ENCODE assay signal across 18 cellular contexts in the genomic region with DNA sequence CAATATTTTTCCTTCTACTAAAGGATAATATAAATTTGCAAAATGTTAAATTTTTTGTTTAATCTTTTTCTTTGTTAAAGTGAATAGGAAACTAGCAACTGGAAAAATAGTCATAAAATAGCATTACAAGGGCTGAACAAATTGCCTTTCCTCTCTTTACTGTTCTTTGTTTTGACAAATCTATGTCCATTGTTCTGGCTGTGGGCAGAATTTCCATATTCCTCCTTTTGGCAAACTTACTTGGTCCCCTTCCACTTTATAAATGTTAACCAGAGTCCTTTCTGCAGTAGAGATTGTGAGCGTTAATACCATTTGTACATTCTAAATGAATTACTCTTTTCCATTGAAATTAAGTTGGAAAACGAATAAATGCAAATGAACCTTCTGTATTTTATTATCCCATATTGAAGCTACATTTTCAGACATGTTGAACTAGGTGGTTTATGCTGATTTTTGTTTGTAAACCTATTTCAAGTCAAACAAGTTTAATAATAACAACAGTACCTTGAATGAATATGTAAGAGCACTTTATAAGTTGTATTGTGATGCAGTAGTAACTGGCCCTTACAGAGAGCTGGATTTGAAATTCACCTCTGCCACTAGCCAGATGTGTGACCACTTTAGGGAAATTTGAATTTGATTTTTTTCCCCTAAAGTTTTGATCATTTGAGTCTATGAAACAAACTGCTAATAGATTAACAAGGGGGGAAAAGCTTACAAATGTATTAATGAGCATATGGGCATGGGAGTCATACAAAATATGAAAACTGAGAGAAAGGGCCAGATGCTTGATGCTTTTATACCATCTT. TPM values are rescaled to one million over a fixed set of nuclear protein-coding genes. Genes with fewer than 3 reads are reported as not detected.
A peak's percentile ranks its signal among the peaks of the same experiment; 100 is the strongest.
DNase-seq lines count a peak whose midpoint lies in the region; ATAC-seq and TF ChIP-seq lines count a peak whose summit lies in the region.
"Had no signal": no experiment of that assay in that cellular context is flagged by ENCODE, and none has a peak within 500 bp of the region (broad histone marks: within the 10 kb centered on the region; RNA-seq: fewer than 3 reads in every experiment).

No MANE protein-coding gene starts in this region.

- H3K4me1 Mint-ChIP-seq in T-helper 2 cell treated with Interferon-gamma antibody and Interleukin-4, amounts not matched to agents 5 μg/mL and 100 μg/mL, for 36 hours (ENCODE audit: low read depth): peaks cover 51% of the 10 kb centered on the region
- peaks cover 34 to 40% of the 10 kb centered on the region in 2 experiments for H3K4me1 Mint-ChIP-seq in H9
- H3K4me1 Mint-ChIP-seq in central memory CD8-positive, alpha-beta T cell: peaks cover 62% of the 10 kb centered on the region
- peaks cover 29 to 90% (median 68%) of the 10 kb centered on the region in 4 donors for H3K4me1 Mint-ChIP-seq in naive thymus-derived CD8-positive, alpha-beta T cell

- no CpG with 5 or more reads among the region's 2 CpGs for WGBS in H9 (ENCODE audit: extremely low coverage, insufficient read length, low lambda C conversion rate)

- no peak overlapping the region for H4K8ac ChIP-seq in H9 (replicated peaks; ENCODE audit: insufficient read length, low read depth, low read length)

- no peak overlapping the region for H3K4me2 ChIP-seq in H9 (ENCODE audit: insufficient read depth, insufficient read length, low read length)

- H4K5ac ChIP-seq in H9 (ENCODE audit: insufficient read length, low read depth, low read length): no peak overlapping the region

- H2BK15ac ChIP-seq in H9 (ENCODE audit: low read depth, low read length): no peak overlapping the region

- no peak overlapping the region for H3K27ac ChIP-seq in H9 (ENCODE audit: insufficient read length, low read depth, low read length)
- H3K27ac ChIP-seq: adrenal gland, heart left ventricle, SJSA1, suprapubic skin had no signal

- no peaks in the 10 kb centered on the region for H3K9me3 Mint-ChIP-seq in T-helper 2 cell treated with Interferon-gamma antibody and Interleukin-4, amounts not matched to agents 5 μg/mL and 100 μg/mL, for 36 hours
- H3K9me3 Mint-ChIP-seq in H9: no peaks in the 10 kb centered on the region
- H3K9me3 Mint-ChIP-seq in central memory CD8-positive, alpha-beta T cell: no peaks in the 10 kb centered on the region
- H3K9me3 Mint-ChIP-seq in naive thymus-derived CD8-positive, alpha-beta T cell: no peaks in the 10 kb centered on the region

- no peak overlapping the region for H2AK5ac ChIP-seq in H9 (ENCODE audit: insufficient read length, low read length)

- no peak overlapping the region for H2BK120ac ChIP-seq in H9 (ENCODE audit: low read depth, low read length, poor library complexity, severe bottlenecking)

- no peak for DNase-seq in T-helper 2 cell treated with Interferon-gamma antibody and Interleukin-4, amounts not matched to agents 5 μg/mL and 100 μg/mL, for 36 hours (ENCODE audit: low spot score)
- DNase-seq in T-helper 2 cell: no peak
- no peak for DNase-seq in H9
- DNase-seq in central memory CD8-positive, alpha-beta T cell (ENCODE audit: low spot score in 2 of 2): no peak
- no peak for DNase-seq in naive thymus-derived CD8-positive, alpha-beta T cell
- no peak for DNase-seq in left colon
- DNase-seq: adrenal gland, Caco-2, GF-D8, HCEC 1CT, heart left ventricle, KG1, NCI-H1417, NCI-H345 had no signal

- H3K27ac Mint-ChIP-seq in T-helper 2 cell treated with Interferon-gamma antibody and Interleukin-4, amounts not matched to agents 5 μg/mL and 100 μg/mL, for 36 hours: peak overlapping the region; percentile 64
- peak overlapping the region; percentile 1 to 70 (median 46); a peak in 4 of 7 replicates for H3K27ac Mint-ChIP-seq in H9
- peak overlapping the region; percentile 45 for H3K27ac Mint-ChIP-seq in central memory CD8-positive, alpha-beta T cell (ENCODE audit: low read depth)
- peak overlapping the region; percentile 15 to 98 (median 86) for H3K27ac Mint-ChIP-seq in naive thymus-derived CD8-positive, alpha-beta T cell

- intact Hi-C loops in left colon (cut with DNase I, micrococcal nuclease): no loop called here

- no peak overlapping the region for H3K56ac ChIP-seq in H9 (ENCODE audit: insufficient read length, low read depth, low read length)

- no peak overlapping the region for H2BK5ac ChIP-seq in H9 (ENCODE audit: insufficient read length, low read length)

- no peak overlapping the region for H3K9ac ChIP-seq in H9 (ENCODE audit: extremely low read depth, insufficient read length, low read length)

- no peak for TF ChIP-seq CTCF in H9 (conservative IDR thresholded peaks at IDR 0.05)

- H2BK12ac ChIP-seq in H9 (ENCODE audit: insufficient read length, low read depth, low read length): no peak overlapping the region

- peaks cover 4% of the 10 kb centered on the region for H3K4me1 ChIP-seq in H9 (ENCODE audit: insufficient read depth, low read length)
- H3K4me1 ChIP-seq: Caco-2 had no signal

- POLR2A ChIA-PET in naive thymus-derived CD8-positive, alpha-beta T cell (lab: Charles Lee): interaction anchor here (1.0 to 1.3 kb wide), 6 partner anchors 14 to 79 kb away, joined by 3 to 9 read pairs (median 4); partner anchors contain the start of genes RNF138 and TRAPPC8

- no peak overlapping the region for H2AFZ ChIP-seq in H9 (ENCODE audit: low read length)

- peak overlapping the region; percentile 88 for H3K4me3 Mint-ChIP-seq in T-helper 2 cell treated with Interferon-gamma antibody and Interleukin-4, amounts not matched to agents 5 μg/mL and 100 μg/mL, for 36 hours
- peak overlapping the region in 1 of 2 experiments; percentile 67; a peak in 3 of 5 replicates for H3K4me3 Mint-ChIP-seq in H9
- H3K4me3 Mint-ChIP-seq in central memory CD8-positive, alpha-beta T cell: peak overlapping the region; percentile 100
- H3K4me3 Mint-ChIP-seq in naive thymus-derived CD8-positive, alpha-beta T cell: peak overlapping the region; percentile 0 to 100 (median 84)

- no peak overlapping the region for H3T11ph ChIP-seq in H9 (ENCODE audit: low read length)

- no peak for ATAC-seq in central memory CD8-positive, alpha-beta T cell (replicated peaks; ENCODE audit: extremely low read depth, poor library complexity, severe bottlenecking)
- ATAC-seq in naive thymus-derived CD8-positive, alpha-beta T cell: no peak
- ATAC-seq in left colon (no peak), GM18861 (IDR thresholded peaks at IDR 0.05; ENCODE audit: unreplicated experiment) (no peak), GM21619 (IDR thresholded peaks at IDR 0.05; ENCODE audit: unreplicated experiment) (no peak)
- ATAC-seq: heart left ventricle had no signal

- H3K36me3 Mint-ChIP-seq in T-helper 2 cell treated with Interferon-gamma antibody and Interleukin-4, amounts not matched to agents 5 μg/mL and 100 μg/mL, for 36 hours (ENCODE audit: low read depth): peaks cover 51% of the 10 kb centered on the region
- peaks cover 0 to 4% (median 2%) of the 10 kb centered on the region in 3 experiments; a peak in 2 of 7 replicates for H3K36me3 Mint-ChIP-seq in H9 (ENCODE audit: insufficient read depth in 1 of 3, low read depth in 3 of 3)
- H3K36me3 Mint-ChIP-seq in central memory CD8-positive, alpha-beta T cell (ENCODE audit: insufficient read depth): peaks cover 50% of the 10 kb centered on the region
- peaks cover 3 to 24% (median 8%) of the 10 kb centered on the region in 3 donors for H3K36me3 Mint-ChIP-seq in naive thymus-derived CD8-positive, alpha-beta T cell

- no peak overlapping the region for H3K18ac ChIP-seq in H9 (ENCODE audit: insufficient read length, low read depth, low read length)

- peaks cover 15% of the 10 kb centered on the region for H3K23me2 ChIP-seq in H9 (ENCODE audit: insufficient read length, low read depth, low read length, poor library complexity, severe bottlenecking)

- H3K23ac ChIP-seq in H9 (ENCODE audit: insufficient read length, low read depth, low read length): no peak overlapping the region

- no peak overlapping the region for H3K4ac ChIP-seq in H9 (ENCODE audit: low read depth, low read length)

- no peak overlapping the region for H3K14ac ChIP-seq in H9 (ENCODE audit: insufficient read depth, low read length)

- H3K27me3 ChIP-seq in H9 (ENCODE audit: insufficient read depth, low read length): no peaks in the 10 kb centered on the region
- H3K27me3 ChIP-seq: adrenal gland, heart left ventricle, suprapubic skin had no signal

- H4K20me1 ChIP-seq in H9 (ENCODE audit: control insufficient read depth, insufficient read depth, insufficient read length): no peaks in the 10 kb centered on the region

- H2BK20ac ChIP-seq in H9 (ENCODE audit: low read depth, low read length, poor library complexity, severe bottlenecking): no peak overlapping the region

- no peaks in the 10 kb centered on the region; the same call in 1 of the 2 replicates for H3K79me2 ChIP-seq in H9 (ENCODE audit: insufficient read depth, low read length)

- H4K91ac ChIP-seq in H9 (ENCODE audit: insufficient read length, low read depth, low read length): no peak overlapping the region

- H3K27me3 Mint-ChIP-seq in T-helper 2 cell treated with Interferon-gamma antibody and Interleukin-4, amounts not matched to agents 5 μg/mL and 100 μg/mL, for 36 hours (ENCODE audit: low read depth): no peaks in the 10 kb centered on the region
- H3K27me3 Mint-ChIP-seq in H9 (ENCODE audit: low read depth): peaks cover 13% of the 10 kb centered on the region
- no peaks in the 10 kb centered on the region for H3K27me3 Mint-ChIP-seq in central memory CD8-positive, alpha-beta T cell
- no peaks in the 10 kb centered on the region for H3K27me3 Mint-ChIP-seq in naive thymus-derived CD8-positive, alpha-beta T cell

- H3K9me3 ChIP-seq in H9 (ENCODE audit: control insufficient read depth, low read depth, low read length): no peaks in the 10 kb centered on the region
- H3K9me3 ChIP-seq: adrenal gland, Caco-2, heart left ventricle, SJSA1, suprapubic skin had no signal

- no peaks in the 10 kb centered on the region for H3K79me1 ChIP-seq in H9 (ENCODE audit: insufficient read depth, low read depth, low read length, poor library complexity, severe bottlenecking)

RNA-seq across cellular contexts. Expression of gene RNF125, which starts 3.3 kb away (rescaled TPM):
- total RNA-seq in H9 (2021): 8.3 and 9.4 TPM in 2 replicates
- total RNA-seq in naive thymus-derived CD8-positive, alpha-beta T cell: 10 to 100 TPM; 46.3 to 49.7 TPM
- polyA plus RNA-seq in naive thymus-derived CD8-positive, alpha-beta T cell: 10 to 100 TPM; 49.1 to 62.1 (median 60.9) TPM
- 10 to 100 TPM in 1 of 2 donors, 1 to 10 TPM in 1; 8.5 to 12.0 TPM for total RNA-seq in left colon
- total RNA-seq: SJSA1 had no signal
